In the genomic region with DNA sequence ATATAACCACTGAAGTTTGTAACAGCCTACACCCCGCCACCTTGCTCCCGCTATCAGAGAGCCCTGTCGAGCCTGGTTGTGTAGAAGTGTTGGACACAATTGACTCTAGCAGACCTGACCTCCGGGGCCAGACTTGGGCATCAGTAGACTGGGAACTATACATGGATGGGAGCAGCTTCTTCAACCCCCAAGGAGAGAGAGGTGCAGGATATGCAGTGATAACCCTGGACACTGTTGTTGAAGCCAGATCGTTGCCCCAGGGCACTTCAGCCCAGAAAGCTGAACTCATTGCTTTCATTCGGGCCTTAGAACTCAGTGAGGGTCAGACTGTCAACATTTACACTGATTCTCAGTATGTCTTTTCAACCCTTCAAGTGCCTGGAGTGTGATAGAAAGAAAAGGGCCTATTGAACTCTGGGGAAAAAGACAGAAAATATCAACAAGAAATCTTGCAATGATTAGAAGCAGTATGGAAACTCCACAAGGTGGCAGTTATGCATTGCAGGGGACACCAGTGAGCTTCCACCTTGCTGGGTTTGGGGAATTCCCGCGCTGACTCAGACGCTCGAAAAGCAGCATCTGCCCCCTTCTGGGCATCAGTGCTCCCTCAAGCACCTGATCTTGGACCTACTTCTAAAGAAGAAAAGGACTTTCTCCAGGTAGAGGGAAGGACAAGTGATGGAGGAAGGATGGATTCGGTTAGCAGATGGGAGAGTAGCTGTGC, we compare ENCODE assay signal across 11 cellular contexts. TPM values are rescaled to one million over a fixed set of nuclear protein-coding genes. Genes with fewer than 3 reads are reported as not detected.
A peak's percentile ranks its signal among the peaks of the same experiment; 100 is the strongest.
DNase-seq lines count a peak whose midpoint lies in the region; ATAC-seq and TF ChIP-seq lines count a peak whose summit lies in the region.
"Not testable (repeated sequence)": the region's sequence is repeated elsewhere in the genome, so short reads cannot be mapped to it uniquely, and the experiment has no call there.
"Had no signal": no experiment of that assay in that cellular context is flagged by ENCODE, and none has a peak within 500 bp of the region (broad histone marks: within the 10 kb centered on the region; RNA-seq: fewer than 3 reads in every experiment).

No MANE protein-coding gene starts in this region.

- not testable (repeated sequence) for ATAC-seq in activated CD4-positive, alpha-beta T cell treated with anti-CD3 and anti-CD28 coated beads for 36 hours

- POLR2A ChIA-PET in activated CD4-positive, alpha-beta T cell treated with anti-CD3 and anti-CD28 coated beads for 36 hours (lab: Charles Lee), result not testable (repeated sequence)

- not testable (repeated sequence) for H3K4me1 Mint-ChIP-seq in activated CD4-positive, alpha-beta T cell treated with anti-CD3 and anti-CD28 coated beads for 36 hours; chondrocyte (ENCODE audit: low read depth)
- peaks cover 33% of the 10 kb centered on the region for H3K4me1 Mint-ChIP-seq in neural crest cell

- not testable (repeated sequence) for H3K27me3 Mint-ChIP-seq in activated CD4-positive, alpha-beta T cell treated with anti-CD3 and anti-CD28 coated beads for 36 hours; neural crest cell (ENCODE audit: low read depth)
- H3K27me3 Mint-ChIP-seq in chondrocyte (ENCODE audit: low read depth), result peaks cover 40% of the 10 kb centered on the region

- CTCF ChIA-PET in activated CD4-positive, alpha-beta T cell treated with anti-CD3 and anti-CD28 coated beads for 36 hours (lab: Charles Lee), result not testable (repeated sequence)

- in situ Hi-C loops in ACHN (cut with HindIII; ENCODE audit: low pct_ligation_motif_present, low pct_unique_long_range_greater_than_20kb, low sequenced_read_pairs), result not testable (repeated sequence)

- H3K27ac Mint-ChIP-seq in activated CD4-positive, alpha-beta T cell treated with anti-CD3 and anti-CD28 coated beads for 36 hours; chondrocyte (ENCODE audit: unreplicated experiment): not testable (repeated sequence)
- H3K27ac Mint-ChIP-seq in neural crest cell (ENCODE audit: unreplicated experiment), result peak overlapping the region; percentile 84

- TF ChIP-seq CTCF in GM20000 (IDR thresholded peaks at IDR 0.05; ENCODE audit: extremely low read depth, missing control alignments) (peak; percentile 36), chondrocyte (IDR thresholded peaks at IDR 0.05) (peak; percentile 10)
- not testable (repeated sequence) for TF ChIP-seq CTCF in neural crest cell (conservative IDR thresholded peaks at IDR 0.05)

- H3K36me3 Mint-ChIP-seq in activated CD4-positive, alpha-beta T cell treated with anti-CD3 and anti-CD28 coated beads for 36 hours (ENCODE audit: low read depth); chondrocyte (ENCODE audit: low read depth); neural crest cell (ENCODE audit: low read depth): not testable (repeated sequence)

- intact Hi-C loops in activated CD4-positive, alpha-beta T cell treated with anti-CD3 and anti-CD28 coated beads for 36 hours (cut with DNase I, micrococcal nuclease), result not testable (repeated sequence)

- peak; percentile 25 for DNase-seq in ACHN
- DNase-seq in GM20000 (ENCODE audit: low spot score); chondrocyte (ENCODE audit: low spot score); neural crest cell (ENCODE audit: low read depth, low spot score): not testable (repeated sequence)
- peak; percentile 36 for DNase-seq in NK-92 treated with Interleukin-12 subunit alpha and Interleukin-12 subunit beta, amount 100 ng/mL, for 24 hours (lab: John Stamatoyannopoulos, UW)
- peak; percentile 87 for DNase-seq in activated CD4-positive, alpha-beta T cell treated with anti-CD3 and anti-CD28 coated beads for 36 hours
- peak; percentile 62 for DNase-seq in activated T-cell treated with anti-CD3 and anti-CD28 coated beads for 48 hours (ENCODE audit: low read depth)
- DNase-seq in stimulated activated CD4-positive, alpha-beta T cell treated with anti-CD3 and anti-CD28 coated beads, Interleukin-4, amount 100 ng/mL, for 48 hours (ENCODE audit: low read depth in 2 of 2), result peak; percentile 51 to 56

- H3K4me3 Mint-ChIP-seq in activated CD4-positive, alpha-beta T cell treated with anti-CD3 and anti-CD28 coated beads for 36 hours; chondrocyte (ENCODE audit: unreplicated experiment): not testable (repeated sequence)
- H3K4me3 Mint-ChIP-seq in neural crest cell, result peak overlapping the region; percentile 2

- H3K9me3 Mint-ChIP-seq in activated CD4-positive, alpha-beta T cell treated with anti-CD3 and anti-CD28 coated beads for 36 hours (ENCODE audit: low read depth); chondrocyte (ENCODE audit: low read depth); neural crest cell: not testable (repeated sequence)

RNA-seq across cellular contexts. Expression of gene KRTAP5-11, which starts 6.3 kb away (rescaled TPM):
- not detected for total RNA-seq in activated CD4-positive, alpha-beta T cell treated with anti-CD3 and anti-CD28 coated beads for 36 hours
- not detected in 3 replicates for total RNA-seq in chondrocyte
- total RNA-seq in neural crest cell, result not detected in 2 replicates
- total RNA-seq: activated naive CD8-positive, alpha-beta T cell treated with anti-CD3 and anti-CD28 coated beads, Interleukin-2, amount 10 ng/mL, durations not matched to agents 7 days and 5 days; CD8-positive, alpha-beta memory T cell; osteocyte had no signal

RNA-seq across cellular contexts. Expression of gene KRTAP5-10, which starts 23.6 kb away (rescaled TPM):
- total RNA-seq in activated CD4-positive, alpha-beta T cell treated with anti-CD3 and anti-CD28 coated beads for 36 hours, result not detected
- total RNA-seq in chondrocyte (not detected in 3 replicates), neural crest cell (not detected in 2 replicates)
- total RNA-seq: activated naive CD8-positive, alpha-beta T cell treated with anti-CD3 and anti-CD28 coated beads, Interleukin-2, amount 10 ng/mL, durations not matched to agents 7 days and 5 days; CD8-positive, alpha-beta memory T cell had no signal

RNA-seq across cellular contexts. Expression of gene KRTAP5-9, which starts 40.8 kb away (rescaled TPM):
- total RNA-seq in activated CD4-positive, alpha-beta T cell treated with anti-CD3 and anti-CD28 coated beads for 36 hours, result under 1 TPM in 1 of 2 experiments, not detected in 1; 0.21 TPM
- total RNA-seq in chondrocyte (0.20 to 0.36 TPM in 2 of 3 replicates, not detected in the other), neural crest cell (not detected in 2 replicates)
- total RNA-seq: activated naive CD8-positive, alpha-beta T cell treated with anti-CD3 and anti-CD28 coated beads, Interleukin-2, amount 10 ng/mL, durations not matched to agents 7 days and 5 days; CD8-positive, alpha-beta memory T cell; osteocyte had no signal

RNA-seq across cellular contexts. Expression of gene KRTAP5-8, which starts 51.2 kb away (rescaled TPM):
- total RNA-seq in activated CD4-positive, alpha-beta T cell treated with anti-CD3 and anti-CD28 coated beads for 36 hours, result not detected
- not detected in 3 replicates for total RNA-seq in chondrocyte
- 0.25 TPM in 1 of 2 replicates, not detected in the other for total RNA-seq in neural crest cell
- total RNA-seq: activated naive CD8-positive, alpha-beta T cell treated with anti-CD3 and anti-CD28 coated beads, Interleukin-2, amount 10 ng/mL, durations not matched to agents 7 days and 5 days; CD8-positive, alpha-beta memory T cell; osteocyte had no signal
